14 cellular contexts compared by ENCODE assay signal in the genomic region with DNA sequence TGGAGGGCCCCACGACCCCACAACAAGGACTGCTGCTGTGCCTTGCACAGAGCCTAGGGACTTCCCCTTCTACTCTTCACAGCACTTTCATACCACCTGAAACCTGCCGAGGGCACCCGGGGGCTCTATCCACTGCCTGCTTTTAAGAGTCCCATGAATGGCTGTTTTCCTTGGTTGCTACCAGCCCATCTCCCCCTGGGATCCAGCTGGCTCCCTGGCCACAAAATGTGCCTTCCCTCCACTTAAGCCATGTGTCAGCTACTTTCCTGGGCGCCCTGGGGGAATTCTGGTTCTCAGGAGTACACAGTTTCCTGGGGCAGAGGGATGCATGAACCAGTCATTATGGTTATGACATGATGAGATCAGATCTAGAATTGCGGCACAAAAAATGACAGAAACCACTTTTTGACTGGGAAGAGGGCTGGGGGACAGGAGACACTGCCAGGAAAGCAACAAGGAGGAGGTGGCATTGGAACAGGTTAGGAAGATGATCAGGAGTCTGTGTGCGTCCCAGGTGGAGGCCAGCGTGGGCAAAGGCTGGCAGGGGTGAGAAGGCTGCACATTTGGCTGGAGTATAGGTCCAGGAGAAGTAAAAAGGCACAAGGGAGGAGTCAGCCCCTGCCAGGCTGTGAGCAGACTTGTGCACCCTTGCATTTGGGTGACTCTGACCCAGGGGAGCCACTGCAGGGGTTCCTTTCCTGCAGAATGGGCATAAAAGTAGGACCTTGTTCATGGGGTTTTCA. TPM values are rescaled to one million over a fixed set of nuclear protein-coding genes. Genes with fewer than 3 reads are reported as not detected.
DNase-seq lines count a peak whose midpoint lies in the region; ATAC-seq and TF ChIP-seq lines count a peak whose summit lies in the region.
"Had no signal": no experiment of that assay in that cellular context is flagged by ENCODE, and none has a peak within 500 bp of the region (broad histone marks: within the 10 kb centered on the region; RNA-seq: fewer than 3 reads in every experiment).

No MANE protein-coding gene starts in this region.

- peak; percentile 72 for DNase-seq in activated CD8-positive, alpha-beta memory T cell treated with anti-CD3 and anti-CD28 coated beads for 24 hours
- DNase-seq in activated CD8-positive, alpha-beta memory T cell treated with anti-CD3 and anti-CD28 coated beads, Interleukin-2, amount 50 U/mL, for 4 hours = no peak
- DNase-seq in activated B cell treated with CpG ODN at 0.5 μM for 24 hours = no peak
- peak; percentile 68 for DNase-seq in stimulated activated CD8-positive, alpha-beta memory T cell treated with anti-CD3 and anti-CD28 coated beads, Interleukin-4, amount 100 ng/mL, for 48 hours
- DNase-seq in epidermal melanocyte (ENCODE audit: insufficient read length, low spot score) = no peak
- no peak for DNase-seq in foreskin melanocyte
- DNase-seq in effector CD8-positive, alpha-beta T cell (lab: John Stamatoyannopoulos, UW) = no peak
- DNase-seq: effector memory CD4-positive, alpha-beta T cell; immature natural killer cell; spleen; upper lobe of right lung had no signal

- no peak for TF ChIP-seq CTCF in activated B cell treated with CpG ODN at 0.5 μM for 24 hours (IDR thresholded peaks at IDR 0.05)

- H3K9me3 Mint-ChIP-seq in activated B cell treated with CpG ODN at 0.5 μM for 24 hours = no peaks in the 10 kb centered on the region

- no peaks in the 10 kb centered on the region for H3K36me3 Mint-ChIP-seq in activated B cell treated with CpG ODN at 0.5 μM for 24 hours (ENCODE audit: low read depth)
- H3K36me3 Mint-ChIP-seq: immature natural killer cell had no signal

- ATAC-seq in GM21529 (IDR thresholded peaks at IDR 0.05; ENCODE audit: unreplicated experiment) (peak; percentile 33), activated B cell treated with CpG ODN at 0.5 μM for 24 hours (ENCODE audit: low read depth) (peak; percentile 59)
- ATAC-seq: HepG2, upper lobe of right lung had no signal

- CTCF ChIA-PET in activated B cell treated with CpG ODN at 0.5 μM for 24 hours (lab: Charles Lee) = interaction anchor here (2.3 kb wide), 1 partner anchor 19 kb away, joined by 8 read pairs; no protein-coding TSS in a partner anchor

- POLR2A ChIA-PET in activated B cell treated with CpG ODN at 0.5 μM for 24 hours (lab: Charles Lee) = interaction anchor here (0.6 kb wide), 1 partner anchor 41 kb away, joined by 8 read pairs; no protein-coding TSS in a partner anchor

- intact Hi-C loops in activated B cell treated with CpG ODN at 0.5 μM for 24 hours (cut with micrococcal nuclease) = loop anchor here (2.0 kb wide), 1 partner anchor 13 kb away; no protein-coding TSS in a partner anchor

- no peak overlapping the region for H3K27ac Mint-ChIP-seq in activated B cell treated with CpG ODN at 0.5 μM for 24 hours

- H3K4me1 Mint-ChIP-seq in activated B cell treated with CpG ODN at 0.5 μM for 24 hours = peaks cover 33% of the 10 kb centered on the region

- no peak overlapping the region for H3K4me3 Mint-ChIP-seq in activated B cell treated with CpG ODN at 0.5 μM for 24 hours
- H3K4me3 Mint-ChIP-seq: immature natural killer cell had no signal

- H3K27me3 Mint-ChIP-seq in activated B cell treated with CpG ODN at 0.5 μM for 24 hours = peaks cover 20% of the 10 kb centered on the region

RNA-seq across cellular contexts. Expression of gene TNFRSF8, which starts 3.2 kb away (rescaled TPM):
- 2.2 and 2.7 TPM in 2 replicates for total RNA-seq in activated B cell treated with CpG ODN at 0.5 μM for 24 hours
- total RNA-seq: frontal cortex, HepG2 had no signal

RNA-seq across cellular contexts. Expression of gene MIIP, which starts 40.6 kb away (rescaled TPM):
- 72.1 and 74.2 TPM in 2 replicates for total RNA-seq in activated B cell treated with CpG ODN at 0.5 μM for 24 hours

Comparison
In these comparisons a context has a peak if more than half of its experiments do, and no peak if none do; other contexts are left out.
1. DNase-seq: peak in activated CD8-positive, alpha-beta memory T cell treated with anti-CD3 and anti-CD28 coated beads for 24 hours (single experiment) and stimulated activated CD8-positive, alpha-beta memory T cell treated with anti-CD3 and anti-CD28 coated beads, Interleukin-4, amount 100 ng/mL, for 48 hours (single experiment); none in activated CD8-positive, alpha-beta memory T cell treated with anti-CD3 and anti-CD28 coated beads, Interleukin-2, amount 50 U/mL, for 4 hours (single experiment), activated B cell treated with CpG ODN at 0.5 μM for 24 hours (single experiment), epidermal melanocyte (single experiment), foreskin melanocyte (single experiment) and effector CD8-positive, alpha-beta T cell (single experiment).